ENCODE assay signal across 8 cellular contexts in the genomic region with DNA sequence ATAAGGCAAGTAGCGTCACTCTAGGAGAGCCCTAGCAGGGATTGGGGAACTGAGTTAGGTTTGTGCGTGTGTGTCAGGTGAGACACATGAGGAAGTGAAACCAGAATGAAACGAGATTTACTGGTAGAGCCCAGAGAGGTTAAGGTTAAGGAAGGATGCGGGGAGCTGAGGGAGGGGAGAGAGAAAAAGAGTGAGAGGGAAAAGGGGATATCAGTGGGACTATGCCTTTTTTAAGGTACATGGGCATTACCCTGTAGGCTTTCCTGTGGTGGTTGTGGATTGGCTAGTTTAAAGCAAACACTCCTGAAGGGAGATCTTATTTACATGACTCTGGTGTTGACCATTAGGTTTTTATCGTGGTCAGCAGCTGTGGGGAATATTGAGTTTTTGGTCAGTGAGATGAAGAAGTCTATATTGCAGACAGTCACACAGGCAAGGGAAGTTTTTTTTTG. TPM values are rescaled to one million over a fixed set of nuclear protein-coding genes. Genes with fewer than 3 reads are reported as not detected.
DNase-seq lines count a peak whose midpoint lies in the region; ATAC-seq and TF ChIP-seq lines count a peak whose summit lies in the region.

No MANE protein-coding gene starts in this region.

- CTCF ChIA-PET in activated CD8-positive, alpha-beta T cell treated with anti-CD3 and anti-CD28 coated beads, Interleukin-2, amount 10 ng/mL, durations not matched to agents 7 days and 5 days (lab: Charles Lee) = interaction anchor here (1.3 to 1.9 kb wide), 2 partner anchors 12 to 13 kb away, joined by 3 to 6 read pairs; no protein-coding TSS in a partner anchor

- TF ChIP-seq POLR2A in ovary (IDR thresholded peaks at IDR 0.05) = no peak

- ATAC-seq in CD4-positive, CD25-positive, alpha-beta regulatory T cell (ENCODE audit: low read depth in 2 of 2) = peak; percentile 25 to 45
- peak; percentile 100 for ATAC-seq in GM19324 (IDR thresholded peaks at IDR 0.05; ENCODE audit: low FRiP score, unreplicated experiment)
- ATAC-seq in HG03095 (IDR thresholded peaks at IDR 0.05; ENCODE audit: unreplicated experiment) = peak; percentile 99
- ATAC-seq in activated CD8-positive, alpha-beta T cell treated with anti-CD3 and anti-CD28 coated beads, Interleukin-2, amount 10 ng/mL, durations not matched to agents 7 days and 5 days = peak; percentile 33

- H3K4me1 Mint-ChIP-seq in CD4-positive, CD25-positive, alpha-beta regulatory T cell = peaks cover 39 to 81% (median 52%) of the 10 kb centered on the region in 4 donors
- H3K4me1 Mint-ChIP-seq in activated CD8-positive, alpha-beta T cell treated with anti-CD3 and anti-CD28 coated beads, Interleukin-2, amount 10 ng/mL, durations not matched to agents 7 days and 5 days (ENCODE audit: low read depth) = peaks cover 17% of the 10 kb centered on the region

- no peaks in the 10 kb centered on the region for H3K27me3 Mint-ChIP-seq in CD4-positive, CD25-positive, alpha-beta regulatory T cell
- H3K27me3 Mint-ChIP-seq in activated CD8-positive, alpha-beta T cell treated with anti-CD3 and anti-CD28 coated beads, Interleukin-2, amount 10 ng/mL, durations not matched to agents 7 days and 5 days (ENCODE audit: low read depth) = no peaks in the 10 kb centered on the region

- no peaks in the 10 kb centered on the region for H3K36me3 ChIP-seq in CD4-positive, CD25-positive, alpha-beta regulatory T cell (ENCODE audit: control insufficient read depth, insufficient read depth, low read length)
- no peaks in the 10 kb centered on the region for H3K36me3 ChIP-seq in ovary

- peak overlapping the region; percentile 22 for H3K4me3 ChIP-seq in CD4-positive, CD25-positive, alpha-beta regulatory T cell (ENCODE audit: low read depth, low read length)
- H3K4me3 ChIP-seq in ovary = no peak overlapping the region

- no peak overlapping the region for H3K27ac ChIP-seq in CD4-positive, CD25-positive, alpha-beta regulatory T cell (ENCODE audit: insufficient read depth, low read length, poor library complexity, severe bottlenecking)
- no peak overlapping the region for H3K27ac ChIP-seq in ovary

- peak overlapping the region; percentile 44 to 54 (median 53) for H3K27ac Mint-ChIP-seq in CD4-positive, CD25-positive, alpha-beta regulatory T cell
- H3K27ac Mint-ChIP-seq in activated CD8-positive, alpha-beta T cell treated with anti-CD3 and anti-CD28 coated beads, Interleukin-2, amount 10 ng/mL, durations not matched to agents 7 days and 5 days = peak overlapping the region; percentile 9

- H3K36me3 Mint-ChIP-seq in CD4-positive, CD25-positive, alpha-beta regulatory T cell = peaks cover 32% of the 10 kb centered on the region
- H3K36me3 Mint-ChIP-seq in activated CD8-positive, alpha-beta T cell treated with anti-CD3 and anti-CD28 coated beads, Interleukin-2, amount 10 ng/mL, durations not matched to agents 7 days and 5 days (ENCODE audit: low read depth) = peaks cover 36% of the 10 kb centered on the region

- no peaks in the 10 kb centered on the region for H3K27me3 ChIP-seq in CD4-positive, CD25-positive, alpha-beta regulatory T cell (ENCODE audit: control insufficient read depth, insufficient read depth, low read length)
- H3K27me3 ChIP-seq in ovary = no peaks in the 10 kb centered on the region

- H3K4me1 ChIP-seq in CD4-positive, CD25-positive, alpha-beta regulatory T cell (ENCODE audit: control insufficient read depth, insufficient read depth, low read length, poor library complexity, severe bottlenecking) = peaks cover 7% of the 10 kb centered on the region
- H3K4me1 ChIP-seq in ovary (ENCODE audit: insufficient read depth) = peaks cover 3% of the 10 kb centered on the region

- no peak for TF ChIP-seq EP300 in ovary (IDR thresholded peaks at IDR 0.05)

- intact Hi-C loops in ovary (cut with DNase I) = no loop called here

- POLR2A ChIA-PET in activated CD8-positive, alpha-beta T cell treated with anti-CD3 and anti-CD28 coated beads, Interleukin-2, amount 10 ng/mL, durations not matched to agents 7 days and 5 days (lab: Charles Lee) = no interaction called here

- 60 to 72% (median 65%) methylated on average over 5 of the region's 5 CpGs for WGBS in ovary, 3 donors

- DNase-seq in CD4-positive, CD25-positive, alpha-beta regulatory T cell = peak in 1 of 3 donors; percentile 16
- DNase-seq in activated CD8-positive, alpha-beta T cell treated with anti-CD3 and anti-CD28 coated beads, Interleukin-2, amount 10 ng/mL, durations not matched to agents 7 days and 5 days = no peak
- DNase-seq in NCI-H446 (lab: John Stamatoyannopoulos, UW) = no peak
- DNase-seq in NCI-H69 (lab: John Stamatoyannopoulos, UW) = no peak
- DNase-seq in stimulated activated CD4-positive, alpha-beta T cell treated with anti-CD3 and anti-CD28 coated beads, Interleukin-2, amount 100 ng/mL, for 48 hours = no peak
- no peak for DNase-seq in ovary

- TF ChIP-seq CTCF in ovary (IDR thresholded peaks at IDR 0.05) = no peak

- H3K9me3 Mint-ChIP-seq in CD4-positive, CD25-positive, alpha-beta regulatory T cell = peaks cover 0 to 5% (median 0%) of the 10 kb centered on the region in 7 donors
- peaks cover 19% of the 10 kb centered on the region for H3K9me3 Mint-ChIP-seq in activated CD8-positive, alpha-beta T cell treated with anti-CD3 and anti-CD28 coated beads, Interleukin-2, amount 10 ng/mL, durations not matched to agents 7 days and 5 days (ENCODE audit: insufficient read depth)

- no peaks in the 10 kb centered on the region for H3K9me3 ChIP-seq in CD4-positive, CD25-positive, alpha-beta regulatory T cell (ENCODE audit: control insufficient read depth in 2 of 2, low read length in 2 of 2)
- H3K9me3 ChIP-seq in ovary = no peaks in the 10 kb centered on the region

- H3K4me3 Mint-ChIP-seq in CD4-positive, CD25-positive, alpha-beta regulatory T cell = peak overlapping the region; percentile 37 to 79 (median 59)
- no peak overlapping the region for H3K4me3 Mint-ChIP-seq in activated CD8-positive, alpha-beta T cell treated with anti-CD3 and anti-CD28 coated beads, Interleukin-2, amount 10 ng/mL, durations not matched to agents 7 days and 5 days

RNA-seq across cellular contexts. Expression of a gene that starts 13.9 kb away (rescaled TPM):
- 51.2 TPM for total RNA-seq in CD4-positive, CD25-positive, alpha-beta regulatory T cell
- polyA plus RNA-seq in CD4-positive, CD25-positive, alpha-beta regulatory T cell = 10 to 100 TPM in 3 of 4 donors, 1 to 10 TPM in 1; 9.4 to 16.3 (median 12.9) TPM
- total RNA-seq in activated CD8-positive, alpha-beta T cell treated with anti-CD3 and anti-CD28 coated beads, Interleukin-2, amount 10 ng/mL, durations not matched to agents 7 days and 5 days = 10 to 100 TPM; 26.6 to 28.1 TPM
- total RNA-seq in ovary = 10 to 100 TPM; 32.3 to 76.7 (median 40.9) TPM
- polyA plus RNA-seq in ovary = 10 to 100 TPM; 19.3 to 27.1 TPM

Comparison
In these comparisons a context has a peak if more than half of its experiments do, and no peak if none do; other contexts are left out.
1. ATAC-seq: peak in every context shown above with its lines; median percentile 100 in GM19324; 99 in HG03095; 35 in CD4-positive, CD25-positive, alpha-beta regulatory T cell; 33 in activated CD8-positive, alpha-beta T cell treated with anti-CD3 and anti-CD28 coated beads, Interleukin-2, amount 10 ng/mL, durations not matched to agents 7 days and 5 days.